ENCODE assay signal across 22 cellular contexts in the genomic region with DNA sequence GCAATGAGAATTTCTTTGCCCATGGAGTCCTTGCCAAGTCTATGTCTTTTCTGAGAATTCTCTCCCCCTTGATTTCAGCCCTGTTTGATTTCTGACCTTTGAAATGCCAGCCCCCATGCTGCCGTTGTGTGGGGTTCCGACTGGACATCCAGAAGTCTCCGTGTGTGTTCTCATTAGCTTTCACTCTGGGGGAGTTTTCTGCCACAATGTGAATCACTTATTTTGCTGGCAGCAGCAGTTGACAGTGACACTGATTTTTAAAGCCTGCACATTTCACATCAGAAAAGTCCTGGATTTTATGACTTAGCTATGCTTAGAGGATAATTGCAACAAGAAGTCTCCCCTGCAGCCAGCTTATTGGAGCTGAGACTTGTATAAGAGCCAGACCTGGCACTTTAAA.
"Had no signal": no experiment of that assay in that cellular context is flagged by ENCODE, and none has a peak within 500 bp of the region (broad histone marks: within the 10 kb centered on the region; RNA-seq: fewer than 3 reads in every experiment).

No MANE protein-coding gene starts in this region.

- H3K36me3 ChIP-seq: uterus had no signal

- H3K4me3 ChIP-seq: body of pancreas, skin epidermis, uterus had no signal

- H3K27ac Mint-ChIP-seq: activated B cell treated with CpG ODN at 0.5 μM for 24 hours; activated CD8-positive, alpha-beta T cell treated with anti-CD3 and anti-CD28 coated beads for 36 hours; activated naive CD8-positive, alpha-beta T cell treated with anti-CD3 and anti-CD28 coated beads for 36 hours; activated T-helper 17 cell treated with anti-CD3 and anti-CD28 coated beads, Interleukin-2, amount 50 U/mL, for 72 hours; endodermal cell; natural killer cell; stimulated activated naive CD8-positive, alpha-beta T cell treated with anti-CD3 and anti-CD28 coated beads, Interleukin-15, amount 100 ng/mL, for 72 hours; T-cell had no signal

- DNase-seq: activated B cell treated with CpG ODN at 0.5 μM for 24 hours; activated CD4-positive, alpha-beta T cell treated with anti-CD3 and anti-CD28 coated beads for 48 hours; activated CD8-positive, alpha-beta T cell treated with anti-CD3 and anti-CD28 coated beads for 36 hours; activated naive CD4-positive, alpha-beta T cell; activated naive CD8-positive, alpha-beta T cell treated with anti-CD3 and anti-CD28 coated beads for 36 hours; activated T-cell treated with anti-CD3 and anti-CD28 coated beads, Interleukin-2, amount 50 U/mL, for 1 hour; amygdala; body of pancreas; central memory CD4-positive, alpha-beta T cell; endodermal cell; mesendoderm; natural killer cell; stimulated activated CD4-positive, alpha-beta T cell treated with anti-CD3 and anti-CD28 coated beads, Interleukin-15, amount 100 ng/mL, for 24 hours; stimulated activated CD4-positive, alpha-beta T cell treated with anti-CD3 and anti-CD28 coated beads, Interleukin-2, amount 100 ng/mL, for 48 hours; stimulated activated naive CD8-positive, alpha-beta T cell treated with anti-CD3 and anti-CD28 coated beads, Interleukin-15, amount 100 ng/mL, for 72 hours; T-cell; uterus had no signal

- H3K4me3 Mint-ChIP-seq: activated B cell treated with CpG ODN at 0.5 μM for 24 hours; activated CD8-positive, alpha-beta T cell treated with anti-CD3 and anti-CD28 coated beads for 36 hours; activated naive CD8-positive, alpha-beta T cell treated with anti-CD3 and anti-CD28 coated beads for 36 hours; activated T-helper 17 cell treated with anti-CD3 and anti-CD28 coated beads, Interleukin-2, amount 50 U/mL, for 72 hours; endodermal cell; natural killer cell; stimulated activated naive CD8-positive, alpha-beta T cell treated with anti-CD3 and anti-CD28 coated beads, Interleukin-15, amount 100 ng/mL, for 72 hours; T-cell had no signal

- H3K9me3 Mint-ChIP-seq: activated B cell treated with CpG ODN at 0.5 μM for 24 hours; activated CD8-positive, alpha-beta T cell treated with anti-CD3 and anti-CD28 coated beads for 36 hours; activated naive CD8-positive, alpha-beta T cell treated with anti-CD3 and anti-CD28 coated beads for 36 hours; activated T-helper 17 cell treated with anti-CD3 and anti-CD28 coated beads, Interleukin-2, amount 50 U/mL, for 72 hours; endodermal cell; natural killer cell; stimulated activated naive CD8-positive, alpha-beta T cell treated with anti-CD3 and anti-CD28 coated beads, Interleukin-15, amount 100 ng/mL, for 72 hours had no signal

- H3K9me3 ChIP-seq: body of pancreas, uterus had no signal

- H3K4me1 Mint-ChIP-seq: activated B cell treated with CpG ODN at 0.5 μM for 24 hours; activated T-helper 17 cell treated with anti-CD3 and anti-CD28 coated beads, Interleukin-2, amount 50 U/mL, for 72 hours; natural killer cell; stimulated activated naive CD8-positive, alpha-beta T cell treated with anti-CD3 and anti-CD28 coated beads, Interleukin-15, amount 100 ng/mL, for 72 hours had no signal

- H3K27me3 ChIP-seq: body of pancreas, uterus had no signal

- H3K36me3 Mint-ChIP-seq: activated naive CD8-positive, alpha-beta T cell treated with anti-CD3 and anti-CD28 coated beads for 36 hours; natural killer cell; T-cell had no signal

- ATAC-seq: activated CD8-positive, alpha-beta T cell treated with anti-CD3 and anti-CD28 coated beads for 36 hours; activated T-helper 17 cell treated with anti-CD3 and anti-CD28 coated beads, Interleukin-2, amount 50 U/mL, for 72 hours; body of pancreas; natural killer cell; SK-N-SH treated with all-trans-retinoic acid at 6 μM for 48 hours; stimulated activated naive CD8-positive, alpha-beta T cell treated with anti-CD3 and anti-CD28 coated beads, Interleukin-15, amount 100 ng/mL, for 72 hours; T-cell had no signal

- H3K27me3 Mint-ChIP-seq: activated B cell treated with CpG ODN at 0.5 μM for 24 hours, progenitor cell of endocrine pancreas had no signal

- H3K27ac ChIP-seq: body of pancreas, epithelial cell of prostate, skin epidermis, uterus had no signal
